25 cellular contexts compared by ENCODE assay signal in genomic region chr20:5070570-5070969, GRCh38.
"Had no signal": no experiment of that assay in that cellular context is flagged by ENCODE, and none has a peak within 500 bp of the region (broad histone marks: within the 10 kb centered on the region; RNA-seq: fewer than 3 reads in every experiment).

No MANE protein-coding gene starts in this region.

- H3K4me3 ChIP-seq: breast epithelium, esophagus squamous epithelium, heart right ventricle, lung, neural progenitor cell, right atrium auricular region, spleen, testis, transverse colon had no signal

- DNase-seq: activated CD4-positive, alpha-beta T cell treated with anti-CD3 and anti-CD28 coated beads for 4 hours; activated CD4-positive, alpha-beta T cell treated with anti-CD3 and anti-CD28 coated beads, Interleukin-2, amount 50 U/mL, for 4 hours; activated naive CD4-positive, alpha-beta T cell; activated T-cell treated with anti-CD3 and anti-CD28 coated beads for 4 hours; activated T-cell treated with anti-CD3 and anti-CD28 coated beads, Interleukin-2, amount 50 U/mL, for 72 hours; central memory CD4-positive, alpha-beta T cell; effector CD4-positive, alpha-beta T cell; esophagus squamous epithelium; foreskin melanocyte; heart right ventricle; kidney glomerular epithelial cell; mesendoderm; natural killer cell; spleen; stimulated activated naive CD8-positive, alpha-beta T cell treated with anti-CD3 and anti-CD28 coated beads, Interleukin-15, Interleukin-2, amounts not matched to agents 100 U/mL and 50 U/mL, for 24 hours; testis; transverse colon had no signal

- ATAC-seq: activated naive CD4-positive, alpha-beta T cell treated with anti-CD3 and anti-CD28 coated beads, Interleukin-2, amount 50 U/mL, for 72 hours; activated T-cell treated with anti-CD3 and anti-CD28 coated beads, Interleukin-2, amount 50 U/mL, for 72 hours; heart right ventricle; left lobe of liver; natural killer cell; stimulated activated naive CD8-positive, alpha-beta T cell treated with anti-CD3 and anti-CD28 coated beads, Interleukin-15, Interleukin-2, amounts not matched to agents 100 U/mL and 50 U/mL, for 24 hours had no signal

- H3K4me1 ChIP-seq: breast epithelium, neural progenitor cell had no signal

- H3K27ac ChIP-seq: breast epithelium, epithelial cell of prostate, esophagus squamous epithelium, heart right ventricle, neural progenitor cell, right atrium auricular region, spleen, testis, transverse colon, VCaP had no signal

- H3K27me3 ChIP-seq: breast epithelium, heart right ventricle, neural progenitor cell, right atrium auricular region, spleen, testis, transverse colon had no signal

- H3K36me3 ChIP-seq: breast epithelium, esophagus squamous epithelium, heart right ventricle, neural progenitor cell, right atrium auricular region, spleen, transverse colon had no signal

- H3K9me3 ChIP-seq: breast epithelium, esophagus squamous epithelium, heart right ventricle, right atrium auricular region, spleen, testis, transverse colon had no signal
